In genomic region chr2:190649798-190650390, GRCh38 we compare ENCODE assay signal across 8 cellular contexts. TPM values are rescaled to one million over a fixed set of nuclear protein-coding genes. Genes with fewer than 3 reads are reported as not detected.
A peak's percentile ranks its signal among the peaks of the same experiment; 100 is the strongest.
DNase-seq lines count a peak whose midpoint lies in the region; FAIRE-seq and TF ChIP-seq lines count a peak whose summit lies in the region.

No MANE protein-coding gene starts in this region.

- TF ChIP-seq POLR2A in GM12892 (IDR thresholded peaks at IDR 0.05; ENCODE audit: low read depth, low read length): no peak
- no peak for TF ChIP-seq POLR2A in transverse colon (IDR thresholded peaks at IDR 0.05)

- FAIRE-seq in GM12892 (lab: Jason Lieb, UNC): peak; percentile 92

- H3K27me3 ChIP-seq in AG04450 (ENCODE audit: control insufficient read depth, insufficient read depth, low read length) (no peaks in the 10 kb centered on the region), PC-9 (ENCODE audit: insufficient read depth, low read depth) (no peaks in the 10 kb centered on the region), transverse colon (no peaks in the 10 kb centered on the region)

- 0 to 1% methylated on average over 15 of the region's 15 CpGs for WGBS in transverse colon (ENCODE audit: low coverage in 1 of 2), 2 donors

- H3K4me1 ChIP-seq in PC-9 (replicated peaks; ENCODE audit: insufficient read depth) (peaks cover 13% of the 10 kb centered on the region), transverse colon (peaks cover 5 to 41% (median 20%) of the 10 kb centered on the region in 4 donors)

- DNase-seq in AG04450 (ENCODE audit: low read depth, low spot score) (no peak), GM12892 (ENCODE audit: insufficient read length) (no peak), PC-9 (no peak), cerebellum (ENCODE audit: low spot score) (peak; percentile 20), lung microvascular endothelial cell (ENCODE audit: low read depth in 2 of 2) (peak; percentile 32 to 38), transverse colon (no peak), GM13977 (ENCODE audit: low spot score) (no peak), NK-92 (lab: John Stamatoyannopoulos, UW; ENCODE audit: unreplicated experiment) (no peak)

- in situ Hi-C loops in transverse colon (cut with MboI; ENCODE audit: low pct_ligation_motif_present in 1 of 4, low pct_unique_long_range_greater_than_20kb in 1 of 4, low sequenced_read_pairs in 3 of 4): loop anchor here in 1 of 4 donors (25.0 kb wide), 2 partner anchors 113 to 263 kb away; partner anchors contain the start of gene NEMP2
- in situ Hi-C loops in GM13977 (cut with MboI; ENCODE audit: low pct_unique_long_range_greater_than_20kb, low sequenced_read_pairs, unreplicated experiment): no loop called here

- H3K4me3 ChIP-seq in AG04450 (ENCODE audit: low read depth, low read length) (peak overlapping the region; percentile 85), PC-9 (peak overlapping the region; percentile 84), transverse colon (peak overlapping the region; percentile 58 to 90 (median 76))

- TF ChIP-seq CTCF in AG04450 (IDR thresholded peaks at IDR 0.05; ENCODE audit: low read depth, low read length) (no peak), PC-9 (conservative IDR thresholded peaks at IDR 0.05) (no peak), transverse colon (IDR thresholded peaks at IDR 0.05) (no peak), GM13977 (IDR thresholded peaks at IDR 0.05; ENCODE audit: extremely low read depth, insufficient read depth, missing control alignments) (no peak)

- CTCF ChIA-PET in AG04450 (lab: Charles Lee) (interaction anchor here (1.0 kb wide), 1 partner anchor 17 kb away, joined by 3 read pairs; no protein-coding TSS in a partner anchor), PC-9 (lab: Charles Lee) (no interaction called here)

- POLR2A ChIA-PET in AG04450 (lab: Yijun Ruan, JAX) (no interaction called here), PC-9 (lab: Charles Lee; ENCODE audit: unreplicated experiment) (no interaction called here)

- H2AFZ ChIP-seq in PC-9: peak overlapping the region; percentile 93

- peak overlapping the region; percentile 96 for H3K4me2 ChIP-seq in PC-9

- peaks cover 37% of the 10 kb centered on the region for H3K79me2 ChIP-seq in PC-9 (ENCODE audit: low read depth)

- intact Hi-C loops in PC-9 (cut with micrococcal nuclease; ENCODE audit: unreplicated experiment): loop anchor here (5.0 to 10.0 kb wide), 2 partner anchors 43 to 115 kb away; partner anchors contain the start of gene NEMP2
- intact Hi-C loops in transverse colon (cut with DNase I; ENCODE audit: low total_unique reads): loop anchor here (5.0 kb wide), 1 partner anchor 118 kb away; the partner anchor contains the start of gene NEMP2

- TF ChIP-seq EP300 in transverse colon (IDR thresholded peaks at IDR 0.05; ENCODE audit: low read depth): no peak

- H3K9me2 ChIP-seq in PC-9 (ENCODE audit: insufficient read depth): no peaks in the 10 kb centered on the region

- H3K27ac ChIP-seq in AG04450 (ENCODE audit: low read depth, low read length): peak overlapping the region; percentile 65
- peak overlapping the region; percentile 51 for H3K27ac ChIP-seq in PC-9
- H3K27ac ChIP-seq in transverse colon: peak overlapping the region; percentile 93 to 99 (median 96)

- no peaks in the 10 kb centered on the region for H3K36me3 ChIP-seq in PC-9 (ENCODE audit: low read depth)
- no peaks in the 10 kb centered on the region for H3K36me3 ChIP-seq in transverse colon

- peaks cover 12% of the 10 kb centered on the region; the same call in 1 of the 2 replicates for H3F3A ChIP-seq in PC-9 (ENCODE audit: insufficient read depth, low read depth)

- H3K9me3 ChIP-seq in AG04450 (ENCODE audit: control insufficient read depth, insufficient read depth, low read length) (no peaks in the 10 kb centered on the region), PC-9 (ENCODE audit: insufficient read depth, low read depth) (no peaks in the 10 kb centered on the region), transverse colon (no peaks in the 10 kb centered on the region)

- BruUV-seq in PC-9 (replicated peaks; lab: Mats Ljungman, UMichigan): TSS peak; percentile 58

- H4K20me1 ChIP-seq in PC-9 (ENCODE audit: insufficient read depth): no peaks in the 10 kb centered on the region

RNA-seq across cellular contexts. Expression of gene NAB1, which starts 1.0 kb away (rescaled TPM):
- polyA plus RNA-seq in AG04450 (2011; rRNA removed): 23.2 and 30.7 TPM in 2 replicates
- 35.1 and 37.3 TPM in 2 replicates for polyA minus RNA-seq in AG04450 (2011; rRNA and poly(A)+ RNA removed)
- polyA plus RNA-seq in GM12892 (2012; ENCODE audit: missing spikeins): 24.8 TPM
- 17.0 and 22.9 TPM in 2 replicates for total RNA-seq in PC-9 (2021)
- total RNA-seq in cerebellum: 85.8 TPM
- total RNA-seq in lung microvascular endothelial cell: 20.3 and 46.4 TPM in 2 replicates
- total RNA-seq in transverse colon: 10 to 100 TPM; 34.3 to 63.9 (median 38.4) TPM

Comparison
In these comparisons a context has a peak if more than half of its experiments do, and no peak if none do; other contexts are left out.
1. DNase-seq: peak in cerebellum (single experiment) and lung microvascular endothelial cell (2 of 2); none in AG04450 (single experiment), GM12892 (single experiment), PC-9 (0 of 2), transverse colon (single experiment), GM13977 (single experiment) and NK-92 (single experiment).
2. Peak in every context shown above with its lines, with median percentiles within 50 percentile points of each other: H3K27ac ChIP-seq and H3K4me3 ChIP-seq.